In the genomic region with DNA sequence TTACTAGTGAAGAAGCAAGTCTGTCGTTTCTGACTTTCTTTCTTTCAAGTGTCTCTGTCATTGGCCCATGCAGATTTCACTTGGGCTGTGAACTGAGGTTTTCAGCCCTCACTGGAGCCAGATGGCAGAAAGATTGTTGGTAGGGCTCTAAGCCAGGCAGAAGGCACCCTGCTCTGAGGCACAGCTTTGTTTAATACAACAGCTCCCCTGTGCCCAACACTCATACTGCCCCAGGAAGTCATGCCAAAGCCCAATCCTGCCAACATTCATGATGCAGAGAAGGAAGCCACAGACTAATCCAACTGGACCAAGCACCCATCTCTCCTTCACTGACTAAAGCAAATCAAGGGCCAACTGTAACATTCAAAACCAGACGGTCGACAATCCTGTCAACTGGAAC, we compare ENCODE assay signal across 16 cellular contexts.
DNase-seq lines count a peak whose midpoint lies in the region; TF ChIP-seq lines count a peak whose summit lies in the region.
"Had no signal": no experiment of that assay in that cellular context is flagged by ENCODE, and none has a peak within 500 bp of the region (broad histone marks: within the 10 kb centered on the region; RNA-seq: fewer than 3 reads in every experiment).

No MANE protein-coding gene starts in this region.

- H3K36me3 ChIP-seq in CD4-positive, alpha-beta memory T cell (ENCODE audit: insufficient read depth, low read length) = no peaks in the 10 kb centered on the region

- CTCF ChIA-PET in CD4-positive, alpha-beta memory T cell (lab: Charles Lee; ENCODE audit: partially characterized antibody) = no interaction called here

- H3K4me3 ChIP-seq in CD4-positive, alpha-beta memory T cell (ENCODE audit: low read length in 2 of 2) = no peak overlapping the region
- no peak overlapping the region for H3K4me3 ChIP-seq in foreskin fibroblast (ENCODE audit: low read depth in 1 of 2, low read length in 2 of 2)

- no peak overlapping the region for H3K27ac Mint-ChIP-seq in activated naive CD8-positive, alpha-beta T cell treated with anti-CD3 and anti-CD28 coated beads for 36 hours
- H3K27ac Mint-ChIP-seq in CD4-positive, alpha-beta memory T cell = no peak overlapping the region
- H3K27ac Mint-ChIP-seq: CD4-positive, CD25-positive, alpha-beta regulatory T cell; HFFc6 had no signal

- intact Hi-C loops in CD4-positive, alpha-beta memory T cell (cut with micrococcal nuclease) = no loop called here

- DNase-seq in C1 segment of cervical spinal cord (lab: John Stamatoyannopoulos, UW) (peak in 12 of 14 donors; percentile 31 to 93 (median 76)), SK-MEL-5 (ENCODE audit: low read depth, low spot score) (peak; percentile 60), globus pallidus (ENCODE audit: low spot score) (peak; percentile 95), nucleus accumbens (lab: John Stamatoyannopoulos, UW) (peak in 55 of 56 donors; percentile 1 to 91 (median 72)), foreskin fibroblast (no peak)
- DNase-seq in activated naive CD8-positive, alpha-beta T cell treated with anti-CD3 and anti-CD28 coated beads for 36 hours = no peak
- DNase-seq in activated T-cell treated with anti-CD3 and anti-CD28 coated beads, Interleukin-2, amount 50 U/mL, for 1 hour = no peak
- DNase-seq in CD4-positive, alpha-beta memory T cell = no peak
- DNase-seq: Calu3; CD4-positive, CD25-positive, alpha-beta regulatory T cell; HFFc6; NCI-H146; NCI-H2081 treated with DMSO at 0.1 percent for 48 hours; NCI-H226 had no signal

- H3K27me3 ChIP-seq in CD4-positive, alpha-beta memory T cell (ENCODE audit: insufficient read depth, low read length) = no peaks in the 10 kb centered on the region

- no peaks in the 10 kb centered on the region for H3K4me1 ChIP-seq in CD4-positive, alpha-beta memory T cell (ENCODE audit: insufficient read depth, low read length)

- no peaks in the 10 kb centered on the region for H3K36me3 Mint-ChIP-seq in activated naive CD8-positive, alpha-beta T cell treated with anti-CD3 and anti-CD28 coated beads for 36 hours
- no peaks in the 10 kb centered on the region for H3K36me3 Mint-ChIP-seq in CD4-positive, alpha-beta memory T cell
- H3K36me3 Mint-ChIP-seq: CD4-positive, CD25-positive, alpha-beta regulatory T cell had no signal

- POLR2A ChIA-PET in CD4-positive, alpha-beta memory T cell (lab: Charles Lee; ENCODE audit: partially characterized antibody) = no interaction called here

- no peaks in the 10 kb centered on the region for H3K9me3 ChIP-seq in CD4-positive, alpha-beta memory T cell (ENCODE audit: control insufficient read depth in 1 of 2, low read length in 2 of 2)

- H3K27ac ChIP-seq in CD4-positive, alpha-beta memory T cell (ENCODE audit: low read depth, low read length) = no peak overlapping the region
- H3K27ac ChIP-seq: HL-60, RWPE1 had no signal

- H3K27me3 Mint-ChIP-seq in activated naive CD8-positive, alpha-beta T cell treated with anti-CD3 and anti-CD28 coated beads for 36 hours = no peaks in the 10 kb centered on the region
- H3K27me3 Mint-ChIP-seq in CD4-positive, alpha-beta memory T cell = no peaks in the 10 kb centered on the region
- H3K27me3 Mint-ChIP-seq: CD4-positive, CD25-positive, alpha-beta regulatory T cell had no signal

- H3K4me3 Mint-ChIP-seq in activated naive CD8-positive, alpha-beta T cell treated with anti-CD3 and anti-CD28 coated beads for 36 hours = no peak overlapping the region
- no peak overlapping the region for H3K4me3 Mint-ChIP-seq in CD4-positive, alpha-beta memory T cell
- H3K4me3 Mint-ChIP-seq: CD4-positive, CD25-positive, alpha-beta regulatory T cell; HFFc6 had no signal

- no peaks in the 10 kb centered on the region for H3K4me1 Mint-ChIP-seq in activated naive CD8-positive, alpha-beta T cell treated with anti-CD3 and anti-CD28 coated beads for 36 hours
- H3K4me1 Mint-ChIP-seq in CD4-positive, alpha-beta memory T cell = no peaks in the 10 kb centered on the region
- H3K4me1 Mint-ChIP-seq: CD4-positive, CD25-positive, alpha-beta regulatory T cell had no signal

- in situ Hi-C loops in SK-MEL-5 (cut with HindIII; ENCODE audit: low pct_unique_long_range_greater_than_20kb, low sequenced_read_pairs) = no loop called here

- no peaks in the 10 kb centered on the region for H3K9me3 Mint-ChIP-seq in activated naive CD8-positive, alpha-beta T cell treated with anti-CD3 and anti-CD28 coated beads for 36 hours
- H3K9me3 Mint-ChIP-seq in CD4-positive, alpha-beta memory T cell = no peaks in the 10 kb centered on the region

- TF ChIP-seq CTCF in foreskin fibroblast (IDR thresholded peaks at IDR 0.05; ENCODE audit: low read depth, low read length) = no peak

Comparison
In these comparisons a context has a peak if more than half of its experiments do, and no peak if none do; other contexts are left out.
1. DNase-seq: peak in C1 segment of cervical spinal cord (12 of 14), SK-MEL-5 (single experiment), globus pallidus (single experiment) and nucleus accumbens (55 of 56); none in activated naive CD8-positive, alpha-beta T cell treated with anti-CD3 and anti-CD28 coated beads for 36 hours (single experiment), activated T-cell treated with anti-CD3 and anti-CD28 coated beads, Interleukin-2, amount 50 U/mL, for 1 hour (single experiment), CD4-positive, alpha-beta memory T cell (0 of 5) and foreskin fibroblast (0 of 2).